ENCODE assay signal across 1 cellular context in the genomic region with DNA sequence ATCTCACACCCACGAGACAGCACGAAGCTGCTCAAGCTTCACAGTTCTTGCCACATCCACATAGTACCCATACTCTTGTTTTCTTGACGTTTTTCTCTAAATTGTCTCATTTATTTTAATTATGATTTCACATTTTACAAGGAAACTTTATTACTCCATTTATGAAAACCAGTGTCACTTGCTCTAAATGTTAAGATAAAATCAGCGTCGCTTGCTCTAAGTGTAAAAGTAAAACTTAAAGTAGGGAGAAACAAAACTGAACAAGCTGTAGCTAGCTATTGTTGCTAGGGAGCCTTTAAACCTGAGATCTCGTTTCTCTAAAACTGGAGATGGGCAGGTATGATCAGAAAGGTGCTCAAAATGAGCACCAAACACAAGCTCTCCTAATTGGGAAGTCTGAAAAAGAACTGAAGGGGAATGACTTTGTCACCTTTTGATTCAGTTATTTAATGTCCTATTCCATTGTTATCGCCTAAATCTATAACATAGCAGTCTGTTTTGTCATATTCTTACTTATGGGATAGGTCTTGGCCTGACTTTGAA.
A peak's percentile ranks its signal among the peaks of the same experiment; 100 is the strongest.
TF ChIP-seq lines count a peak whose summit lies in the region.

No MANE protein-coding gene starts in this region.

TF ChIP-seq in endothelial cell of umbilical vein, 7 proteins besides CTCF, POLR2A, EP300 and RAD21 (continued from another document):
- TF ChIP-seq, protein P1, sequence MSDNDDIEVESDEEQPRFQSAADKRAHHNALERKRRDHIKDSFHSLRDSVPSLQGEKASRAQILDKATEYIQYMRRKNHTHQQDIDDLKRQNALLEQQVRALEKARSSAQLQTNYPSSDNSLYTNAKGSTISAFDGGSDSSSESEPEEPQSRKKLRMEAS (IDR thresholded peaks at IDR 0.05; ENCODE audit: insufficient read depth, insufficient read length): no peak
- peak; percentile 12 for TF ChIP-seq POLR2AphosphoS5 (IDR thresholded peaks at IDR 0.05; ENCODE audit: insufficient read depth, low read depth, low read length)
